In genomic region chr2:60880988-60881932, GRCh38 we compare ENCODE assay signal across 1 cellular context.
TF ChIP-seq lines count a peak whose summit lies in the region.

TSS of gene REL (plus strand) at chr2:60881574. CDS start at chr2:60881841, 267 bp downstream.

TF ChIP-seq in HepG2, 621 proteins besides CTCF, POLR2A, EP300 and RAD21 (continued from another document and continues in another):
- peak in 1 of 2 experiments; percentile 41; a peak in 1 of 4 replicates for TF ChIP-seq REST (IDR thresholded peaks at IDR 0.05; ENCODE audit: borderline replicate concordance in 1 of 2, low read depth in 1 of 2, low read length in 2 of 2)
- peak; percentile 97 for TF ChIP-seq ZNF441 (CRISPR knock-in tag; IDR thresholded peaks at IDR 0.05; ENCODE audit: borderline replicate concordance)
- no peak; the same call in 1 of the 2 replicates for TF ChIP-seq ZNF572 (CRISPR knock-in tag; IDR thresholded peaks at IDR 0.05)
- no peak for TF ChIP-seq IKZF1 (IDR thresholded peaks at IDR 0.05)
- peak; percentile 91; the same call in 1 of the 2 replicates for TF ChIP-seq ZNF33A (CRISPR knock-in tag; IDR thresholded peaks at IDR 0.05; ENCODE audit: borderline replicate concordance)
- peak; percentile 73; the same call in 1 of the 2 replicates for TF ChIP-seq ZNF772 (CRISPR knock-in tag; IDR thresholded peaks at IDR 0.05)
- peak; percentile 73 for TF ChIP-seq U2AF1 (optimal IDR thresholded peaks at IDR 0.05; ENCODE audit: low read depth, low read length)
- TF ChIP-seq ZNF558 (CRISPR knock-in tag; IDR thresholded peaks at IDR 0.05; ENCODE audit: borderline replicate concordance) = peak; percentile 88; the same call in 1 of the 2 replicates
- TF ChIP-seq SNAI1 (CRISPR knock-in tag; IDR thresholded peaks at IDR 0.05; ENCODE audit: borderline replicate concordance) = no peak; the same call in 1 of the 2 replicates
- peak; percentile 51; the same call in 1 of the 2 replicates for TF ChIP-seq DMAP1 (CRISPR knock-in tag; IDR thresholded peaks at IDR 0.05)
- TF ChIP-seq GLMP (CRISPR knock-in tag; IDR thresholded peaks at IDR 0.05; ENCODE audit: borderline replicate concordance) = no peak
- TF ChIP-seq PLRG1 (conservative IDR thresholded peaks at IDR 0.05) = no peak
- peak; percentile 88 for TF ChIP-seq ZNF543 (CRISPR knock-in tag; IDR thresholded peaks at IDR 0.05)
- TF ChIP-seq ZNF503 (CRISPR knock-in tag; IDR thresholded peaks at IDR 0.05) = peak; percentile 61
- no peak; the same call in 1 of the 2 replicates for TF ChIP-seq MTA1 (CRISPR knock-in tag; IDR thresholded peaks at IDR 0.05; ENCODE audit: borderline replicate concordance)
- 0 out of 2 replicates have a peak, but pooled peaks have one; percentile 21 for TF ChIP-seq MTA3 (CRISPR knock-in tag; IDR thresholded peaks at IDR 0.05)
- TF ChIP-seq DZIP1 (CRISPR knock-in tag; IDR thresholded peaks at IDR 0.05) = peak; percentile 66; the same call in 1 of the 2 replicates
- TF ChIP-seq NRL (CRISPR knock-in tag; IDR thresholded peaks at IDR 0.05; ENCODE audit: borderline replicate concordance) = peak; percentile 91; the same call in 1 of the 2 replicates
- peak; percentile 37; the same call in 1 of the 2 replicates for TF ChIP-seq ZBTB46 (CRISPR knock-in tag; IDR thresholded peaks at IDR 0.05; ENCODE audit: borderline replicate concordance)
- peak; percentile 84 for TF ChIP-seq E2F1 (CRISPR knock-in tag; IDR thresholded peaks at IDR 0.05)
- peak; percentile 32 for TF ChIP-seq FOSL2 (CRISPR knock-in tag; IDR thresholded peaks at IDR 0.05)
- TF ChIP-seq ZNF431 (CRISPR knock-in tag; IDR thresholded peaks at IDR 0.05; ENCODE audit: borderline replicate concordance, low read depth) = peak; percentile 91; the same call in 1 of the 2 replicates
- TF ChIP-seq YY1 (IDR thresholded peaks at IDR 0.05; ENCODE audit: insufficient read depth, insufficient replicate concordance, low read depth, low read length) = peak; percentile 77
- peak; percentile 58; the same call in 1 of the 2 replicates for TF ChIP-seq ZBTB8A (CRISPR knock-in tag; IDR thresholded peaks at IDR 0.05; ENCODE audit: borderline replicate concordance, low read depth)
- TF ChIP-seq AFF4 (CRISPR knock-in tag; IDR thresholded peaks at IDR 0.05) = peak; percentile 59; the same call in 1 of the 2 replicates
- TF ChIP-seq SNAPC4 (CRISPR knock-in tag; IDR thresholded peaks at IDR 0.05) = peak; percentile 66; the same call in 1 of the 2 replicates
- peak; percentile 81; the same call in 1 of the 2 replicates for TF ChIP-seq ZBTB25 (CRISPR knock-in tag; IDR thresholded peaks at IDR 0.05)
- TF ChIP-seq ZKSCAN8 (CRISPR knock-in tag; IDR thresholded peaks at IDR 0.05; ENCODE audit: borderline replicate concordance) = peak; percentile 60; the same call in 1 of the 2 replicates
- TF ChIP-seq ZIK1 (CRISPR knock-in tag; IDR thresholded peaks at IDR 0.05; ENCODE audit: borderline replicate concordance, low read depth) = peak; percentile 20; the same call in 1 of the 2 replicates
- TF ChIP-seq ZFP37 (CRISPR knock-in tag; IDR thresholded peaks at IDR 0.05; ENCODE audit: borderline replicate concordance) = peak; percentile 44; the same call in 1 of the 2 replicates
